In the genomic region with DNA sequence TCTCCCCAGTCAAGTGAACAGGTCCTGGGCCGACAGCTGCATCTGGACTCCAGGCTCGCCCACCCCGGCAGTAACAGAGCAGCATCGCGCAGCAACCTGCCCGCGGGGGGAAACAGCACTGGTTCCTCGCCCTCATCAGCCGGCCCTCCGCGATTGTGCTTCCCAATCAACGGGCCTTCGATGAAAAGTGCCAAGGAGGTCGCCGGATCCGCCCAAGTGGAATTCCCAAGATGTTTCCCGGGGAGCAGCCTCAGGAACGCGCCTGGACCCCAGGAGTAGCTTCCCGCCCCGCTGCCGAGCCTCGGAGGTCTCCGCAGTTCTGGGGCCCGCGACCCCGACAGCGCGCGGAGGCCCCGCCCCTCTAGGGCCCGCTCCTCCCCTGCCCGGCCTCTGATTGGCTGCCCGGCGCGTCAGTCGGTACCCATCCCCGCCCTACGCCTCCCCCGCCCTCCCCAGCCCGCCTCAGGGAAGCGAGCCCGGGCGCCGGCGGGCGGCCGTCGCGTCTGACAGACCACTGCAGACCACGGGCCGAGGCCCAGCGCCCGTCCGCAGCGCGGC, we compare ENCODE assay signal across 8 cellular contexts. TPM values are rescaled to one million over a fixed set of nuclear protein-coding genes. Genes with fewer than 3 reads are reported as not detected.
DNase-seq lines count a peak whose midpoint lies in the region; ATAC-seq and TF ChIP-seq lines count a peak whose summit lies in the region.

OTULINL (plus strand) TSS at position 460 of the 558 bp plus-strand sequence. CDS start 103 bp downstream, outside the sequence.

- H3K9me3 ChIP-seq in WERI-Rb-1 (ENCODE audit: severe bottlenecking) (peaks cover 8% of the 10 kb centered on the region), breast epithelium (no peaks in the 10 kb centered on the region)

- no peaks in the 10 kb centered on the region for H3K4me1 ChIP-seq in breast epithelium

- TF ChIP-seq POLR2A in breast epithelium (IDR thresholded peaks at IDR 0.05) = no peak

- H3K4me3 ChIP-seq in WERI-Rb-1 (ENCODE audit: low read depth, low read length) (peak within 1 kb of the TSS; percentile 79), breast epithelium (peak within 1 kb of the TSS; percentile 70 to 89 (median 85))

- H3K27me3 ChIP-seq in WERI-Rb-1 (ENCODE audit: insufficient read depth, low read depth, severe bottlenecking) = no peaks in the 10 kb centered on the region
- no peaks in the 10 kb centered on the region for H3K27me3 ChIP-seq in breast epithelium

- peak; percentile 87 for ATAC-seq in GM18520 (IDR thresholded peaks at IDR 0.05; ENCODE audit: unreplicated experiment)
- peak; percentile 99 for ATAC-seq in HG03064 (IDR thresholded peaks at IDR 0.05; ENCODE audit: low read depth, unreplicated experiment)

- no peak for TF ChIP-seq CTCF in WERI-Rb-1 (IDR thresholded peaks at IDR 0.05; ENCODE audit: low read depth, low read length)
- TF ChIP-seq CTCF in breast epithelium (IDR thresholded peaks at IDR 0.05) = no peak

- intact Hi-C loops in breast epithelium (cut with DNase I; ENCODE audit: low total_unique reads) = no loop called here

- H3K36me3 ChIP-seq in WERI-Rb-1 = peaks cover 4% of the 10 kb centered on the region; the same call in 1 of the 2 replicates
- H3K36me3 ChIP-seq in breast epithelium = no peaks in the 10 kb centered on the region

- peak; percentile 93 for DNase-seq in 8988T
- DNase-seq in NCI-H2171 treated with DMSO at 0.1 percent for 48 hours (lab: John Stamatoyannopoulos, UW) = peak; percentile 86
- DNase-seq in WERI-Rb-1 = peak; percentile 96
- DNase-seq in breast epithelium (ENCODE audit: low spot score in 2 of 2) = peak; percentile 56 to 72
- peak; percentile 61 for DNase-seq in iris pigment epithelial cell (ENCODE audit: low read depth)
- DNase-seq in stimulated activated CD4-positive, alpha-beta T cell treated with anti-CD3 and anti-CD28 coated beads, Interleukin-12 subunit alpha, Interleukin-12 subunit beta, amount 100 ng/mL, for 4 hours = peak; percentile 90

- H3K27ac ChIP-seq in WERI-Rb-1 = peak within 1 kb of the TSS; percentile 91
- H3K27ac ChIP-seq in breast epithelium = peak within 1 kb of the TSS; percentile 62 to 65

RNA-seq across cellular contexts. Expression of gene OTULINL, which starts in this region (rescaled TPM):
- total RNA-seq in breast epithelium = 10 to 100 TPM in 1 of 3 donors, 1 to 10 TPM in 2; 6.2 to 14.4 (median 7.2) TPM

Comparison
In these comparisons a context has a peak if more than half of its experiments do, and no peak if none do; other contexts are left out.
1. Peak in every context shown above with its lines: DNase-seq, ATAC-seq, H3K4me3 ChIP-seq and H3K27ac ChIP-seq.